ENCODE assay signal across 8 cellular contexts in genomic region chr2:28398101-28398834, GRCh38. TPM values are rescaled to one million over a fixed set of nuclear protein-coding genes. Genes with fewer than 3 reads are reported as not detected.
DNase-seq lines count a peak whose midpoint lies in the region; ATAC-seq, FAIRE-seq and TF ChIP-seq lines count a peak whose summit lies in the region.

No MANE protein-coding gene starts in this region.

- DNase-seq in HCEC 1CT: peak; percentile 67
- DNase-seq in head of caudate nucleus: peak in 36 of 42 donors; percentile 26 to 79 (median 48)
- DNase-seq in small intestine: peak; percentile 47
- DNase-seq in neuronal stem cell (ENCODE audit: low spot score): no peak
- no peak for DNase-seq in WERI-Rb-1
- DNase-seq in NCI-H2107 (lab: John Stamatoyannopoulos, UW): no peak

- peak overlapping the region; percentile 72 for H3K27ac Mint-ChIP-seq in activated T-helper 17 cell treated with anti-CD3 and anti-CD28 coated beads, Interleukin-2, amount 50 U/mL, for 72 hours

- H3K23ac ChIP-seq in neuronal stem cell (ENCODE audit: low read depth, low read length, poor library complexity): no peak overlapping the region

- H3K79me1 ChIP-seq in neuronal stem cell (ENCODE audit: low read depth, low read length): peaks cover 10% of the 10 kb centered on the region

- H3K4me3 ChIP-seq in small intestine (ENCODE audit: low read depth in 1 of 2, low read length in 2 of 2) (peak overlapping the region in 1 of 2 donors; percentile 13), neuronal stem cell (ENCODE audit: low read length in 2 of 2) (no peak overlapping the region), WERI-Rb-1 (ENCODE audit: low read depth, low read length) (no peak overlapping the region)

- H3K27me3 Mint-ChIP-seq in activated T-helper 17 cell treated with anti-CD3 and anti-CD28 coated beads, Interleukin-2, amount 50 U/mL, for 72 hours: no peaks in the 10 kb centered on the region

- H3K4me1 ChIP-seq in small intestine (ENCODE audit: control insufficient read depth in 2 of 2, insufficient read depth in 1 of 2, low read depth in 1 of 2, low read length in 1 of 2) (peaks cover 2 to 10% of the 10 kb centered on the region in 2 donors), neuronal stem cell (ENCODE audit: control insufficient read depth in 2 of 2, insufficient read depth in 1 of 2, low read depth in 1 of 2, low read length in 2 of 2) (peaks cover 27 to 34% of the 10 kb centered on the region in 2 donors)

- no peak overlapping the region for H3K4me2 ChIP-seq in neuronal stem cell (ENCODE audit: insufficient read depth, low read length, poor library complexity, severe bottlenecking)

- H4K8ac ChIP-seq in neuronal stem cell (ENCODE audit: low read depth, low read length): no peak overlapping the region

- no peak overlapping the region for H2AK5ac ChIP-seq in neuronal stem cell (ENCODE audit: low read depth, low read length)

- no peak overlapping the region for H3K9ac ChIP-seq in neuronal stem cell (ENCODE audit: low read depth, low read length, poor library complexity)

- no peak overlapping the region for H3K4me3 Mint-ChIP-seq in activated T-helper 17 cell treated with anti-CD3 and anti-CD28 coated beads, Interleukin-2, amount 50 U/mL, for 72 hours

- H3K9me3 ChIP-seq in small intestine (ENCODE audit: control insufficient read depth, low read depth): no peaks in the 10 kb centered on the region
- peaks cover 0 to under 1% of the 10 kb centered on the region in 2 donors for H3K9me3 ChIP-seq in neuronal stem cell (replicated peaks in 1 of 2; ENCODE audit: control insufficient read depth in 2 of 2, insufficient read depth in 1 of 2, low read depth in 1 of 2, low read length in 2 of 2)
- no peaks in the 10 kb centered on the region for H3K9me3 ChIP-seq in WERI-Rb-1 (ENCODE audit: severe bottlenecking)

- FAIRE-seq in small intestine (lab: Jason Lieb, UNC): no peak

- H3K14ac ChIP-seq in neuronal stem cell (ENCODE audit: low read length): no peak overlapping the region

- peak; percentile 53 for ATAC-seq in activated T-helper 17 cell treated with anti-CD3 and anti-CD28 coated beads, Interleukin-2, amount 50 U/mL, for 72 hours (replicated peaks)
- no peak for ATAC-seq in HG03175 (IDR thresholded peaks at IDR 0.05; ENCODE audit: unreplicated experiment)

- no peak overlapping the region for H4K91ac ChIP-seq in neuronal stem cell (ENCODE audit: low read depth, low read length, poor library complexity)

- TF ChIP-seq CTCF in WERI-Rb-1 (IDR thresholded peaks at IDR 0.05; ENCODE audit: low read depth, low read length): no peak

- H2BK5ac ChIP-seq in neuronal stem cell (ENCODE audit: low read length): no peak overlapping the region

- no peak overlapping the region for H2BK12ac ChIP-seq in neuronal stem cell (ENCODE audit: low read length)

- H2BK120ac ChIP-seq in neuronal stem cell (ENCODE audit: low read depth, low read length): no peak overlapping the region

- H3K4ac ChIP-seq in neuronal stem cell (ENCODE audit: low read length): no peak overlapping the region

- intact Hi-C loops in head of caudate nucleus (cut with DNase I): loop anchor here (5.0 kb wide), 1 partner anchor 676 kb away; no protein-coding TSS in a partner anchor

- H3K18ac ChIP-seq in neuronal stem cell (ENCODE audit: low read length): no peak overlapping the region

- H3K4me1 Mint-ChIP-seq in activated T-helper 17 cell treated with anti-CD3 and anti-CD28 coated beads, Interleukin-2, amount 50 U/mL, for 72 hours: peaks cover 32% of the 10 kb centered on the region

- no peaks in the 10 kb centered on the region for H3K9me3 Mint-ChIP-seq in activated T-helper 17 cell treated with anti-CD3 and anti-CD28 coated beads, Interleukin-2, amount 50 U/mL, for 72 hours

- 51 to 58% (median 56%) methylated on average over 13 of the region's 13 CpGs for WGBS in small intestine, 3 donors
- no CpG with 5 or more reads among the region's 13 CpGs for WGBS in neuronal stem cell (ENCODE audit: extremely low coverage in 2 of 2, insufficient read length in 2 of 2, insufficient replicate concordance in 1 of 2), 2 donors

- peaks cover under 1% of the 10 kb centered on the region for H3K36me3 Mint-ChIP-seq in activated T-helper 17 cell treated with anti-CD3 and anti-CD28 coated beads, Interleukin-2, amount 50 U/mL, for 72 hours (ENCODE audit: low read depth)

- H3K27ac ChIP-seq in small intestine (ENCODE audit: low read depth in 1 of 2, low read length in 1 of 2): peak overlapping the region in 1 of 2 donors; percentile 36
- H3K27ac ChIP-seq in neuronal stem cell (replicated peaks; ENCODE audit: low read length): no peak overlapping the region
- H3K27ac ChIP-seq in WERI-Rb-1: no peak overlapping the region

- H2AFZ ChIP-seq in neuronal stem cell (ENCODE audit: low read length): no peak overlapping the region

- H2BK15ac ChIP-seq in neuronal stem cell (ENCODE audit: low read length): no peak overlapping the region

- H3K36me3 ChIP-seq in small intestine (ENCODE audit: control insufficient read depth in 2 of 2, insufficient read depth in 2 of 2, low read length in 2 of 2) (peaks cover 0 to 7% of the 10 kb centered on the region in 2 donors), neuronal stem cell (replicated peaks in 1 of 2; ENCODE audit: control insufficient read depth in 2 of 2, insufficient read depth in 2 of 2, low read length in 2 of 2) (peaks cover 0 to 1% of the 10 kb centered on the region in 2 donors), WERI-Rb-1 (no peaks in the 10 kb centered on the region)

- no peaks in the 10 kb centered on the region for H3K27me3 ChIP-seq in small intestine (ENCODE audit: control insufficient read depth in 2 of 2, insufficient read depth in 2 of 2, low read length in 2 of 2)
- no peaks in the 10 kb centered on the region for H3K27me3 ChIP-seq in neuronal stem cell (ENCODE audit: control insufficient read depth in 3 of 3, insufficient read depth in 3 of 3, low read depth in 1 of 3, low read length in 3 of 3)
- no peaks in the 10 kb centered on the region for H3K27me3 ChIP-seq in WERI-Rb-1 (ENCODE audit: insufficient read depth, low read depth, severe bottlenecking)

RNA-seq across cellular contexts. Expression of gene FOSL2, which starts 5.6 kb away (rescaled TPM):
- total RNA-seq in activated T-helper 17 cell treated with anti-CD3 and anti-CD28 coated beads, Interleukin-2, amount 50 U/mL, for 72 hours: 100 to 1,000 TPM in 1 of 2 donors, 10 to 100 TPM in 1; 90.9 to 214 TPM
- polyA plus RNA-seq in small intestine: 10 to 100 TPM; 29.2 to 41.4 (median 40.0) TPM
- 6.6 TPM for polyA plus RNA-seq in neuronal stem cell (2013, experiment 1 of 2)
- 6.6 TPM for polyA plus RNA-seq in neuronal stem cell (2013, experiment 2 of 2)

Comparison
In these comparisons a context has a peak if more than half of its experiments do, and no peak if none do; other contexts are left out.
1. DNase-seq: peak in HCEC 1CT (single experiment), head of caudate nucleus (36 of 42) and small intestine (single experiment); none in neuronal stem cell (single experiment), WERI-Rb-1 (single experiment) and NCI-H2107 (single experiment).